In genomic region chr12:23533295-23533694, GRCh38 we compare ENCODE assay signal across 23 cellular contexts.
"Had no signal": no experiment of that assay in that cellular context is flagged by ENCODE, and none has a peak within 500 bp of the region (broad histone marks: within the 10 kb centered on the region; RNA-seq: fewer than 3 reads in every experiment).

No MANE protein-coding gene starts in this region.

- H3K9me2 ChIP-seq: SK-N-SH had no signal

- H3K4me1 Mint-ChIP-seq: T-cell had no signal

- H3K9ac ChIP-seq: SK-N-SH had no signal

- H3K27me3 Mint-ChIP-seq: IgD-negative memory B cell, T-cell had no signal

- H3K27ac ChIP-seq: HL-60, RWPE1 had no signal

- H3K9me3 Mint-ChIP-seq: T-helper 1 cell treated with Interleukin-12 subunit alpha and Interleukin-12 subunit beta and Interleukin-4 antibody, amounts not matched to agents 30 μg/mL and 1 μg/mL, for 36 hours had no signal

- DNase-seq: KBM-7, MG63, NCI-H1092, NCI-H1105 treated with DMSO at 0.1 percent for 48 hours, NCI-H1417 treated with DMSO at 0.1 percent for 48 hours, NCI-H187, NCI-H2029, NCI-H2081 treated with DMSO at 0.1 percent for 48 hours, NCI-H2171, NCI-H226, NCI-H446, NCI-H510A, NCI-H524 treated with DMSO at 0.1 percent for 48 hours, NCI-H69, NCI-H774, SHP77, SK-N-SH, SW 1271, T-cell had no signal

- H3K4me3 Mint-ChIP-seq: IgD-negative memory B cell; T-cell; T-helper 1 cell treated with Interleukin-12 subunit alpha and Interleukin-12 subunit beta and Interleukin-4 antibody, amounts not matched to agents 30 μg/mL and 1 μg/mL, for 36 hours had no signal

- H3K9me3 ChIP-seq: MG63, SK-N-SH had no signal

- H3K4me2 ChIP-seq: SK-N-SH had no signal

- H3K27me3 ChIP-seq: MG63 had no signal

- H3K27ac Mint-ChIP-seq: IgD-negative memory B cell; T-cell; T-helper 1 cell treated with Interleukin-12 subunit alpha and Interleukin-12 subunit beta and Interleukin-4 antibody, amounts not matched to agents 30 μg/mL and 1 μg/mL, for 36 hours had no signal

- H3K36me3 ChIP-seq: MG63 had no signal

- H3K36me3 Mint-ChIP-seq: T-cell had no signal

- H3K4me3 ChIP-seq: MG63 had no signal
